Comparison of ENCODE assay signal across 18 cellular contexts in the genomic region with DNA sequence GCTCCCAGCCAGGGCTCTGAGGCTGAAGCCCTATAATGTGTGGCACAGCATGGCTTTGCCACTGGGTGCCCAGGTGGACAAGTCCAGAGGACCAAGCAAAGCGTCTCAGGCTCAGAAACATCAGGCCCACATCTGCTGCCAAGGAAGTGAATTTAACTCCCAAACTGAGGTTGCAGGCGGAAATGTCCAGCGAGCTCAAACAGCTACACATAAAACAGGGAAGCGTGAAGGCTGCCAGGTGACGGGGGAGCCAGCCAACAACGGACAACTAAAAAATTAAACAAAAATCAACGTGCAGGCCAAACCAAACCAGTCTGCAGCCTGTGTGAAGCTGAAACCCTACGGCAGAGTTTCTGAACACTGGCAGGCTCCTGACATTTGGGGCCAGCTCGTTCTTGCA. TPM values are rescaled to one million over a fixed set of nuclear protein-coding genes. Genes with fewer than 3 reads are reported as not detected.
DNase-seq lines count a peak whose midpoint lies in the region; ATAC-seq and TF ChIP-seq lines count a peak whose summit lies in the region.
"Had no signal": no experiment of that assay in that cellular context is flagged by ENCODE, and none has a peak within 500 bp of the region (broad histone marks: within the 10 kb centered on the region; RNA-seq: fewer than 3 reads in every experiment).

No MANE protein-coding gene starts in this region.

- no peak for DNase-seq in activated naive CD4-positive, alpha-beta T cell treated with Interleukin-2 at 50 U/mL for 16 hours
- no peak for DNase-seq in activated T-helper 2 cell treated with anti-CD3 and anti-CD28 coated beads, Interferon-gamma antibody, Interleukin-2, Interleukin-4, amounts not matched to agents 10 μg/mL and 5 μg/mL and 100 μg/mL, durations not matched to agents 14 hours and 24 hours and 36 hours (ENCODE audit: low spot score)
- DNase-seq in transverse colon = no peak
- no peak for DNase-seq in NCI-H146 (lab: John Stamatoyannopoulos, UW)
- DNase-seq: Calu3, Kasumi-1, NCI-H1930, NCI-H510A, WERI-Rb-1 had no signal

- 34% methylated on average over 9 of the region's 9 CpGs for WGBS in liver
- 47% methylated on average over 9 of the region's 9 CpGs; no CpG with 5 or more reads in 1 of the 2 donors for WGBS in transverse colon (ENCODE audit: low coverage in 1 of 2), 2 donors

- TF ChIP-seq RAD21 in liver (IDR thresholded peaks at IDR 0.05) = no peak

- TF ChIP-seq CTCF in liver (IDR thresholded peaks at IDR 0.05; ENCODE audit: low read depth, low read length, missing input control) (no peak), transverse colon (IDR thresholded peaks at IDR 0.05) (no peak)

- in situ Hi-C loops in transverse colon (cut with MboI; ENCODE audit: low pct_ligation_motif_present in 1 of 4, low pct_unique_long_range_greater_than_20kb in 1 of 4, low sequenced_read_pairs in 3 of 4) = no loop called here

- intact Hi-C loops in activated T-helper 2 cell treated with anti-CD3 and anti-CD28 coated beads, Interferon-gamma antibody, Interleukin-2, Interleukin-4, amounts not matched to agents 10 μg/mL and 5 μg/mL and 100 μg/mL, durations not matched to agents 14 hours and 24 hours and 36 hours (cut with micrococcal nuclease) = no loop called here
- intact Hi-C loops in transverse colon (cut with DNase I; ENCODE audit: low total_unique reads) = no loop called here

- no peaks in the 10 kb centered on the region for H3K27me3 Mint-ChIP-seq in activated naive CD4-positive, alpha-beta T cell treated with anti-CD3 and anti-CD28 coated beads, Interleukin-2, amount 50 U/mL, for 24 hours
- no peaks in the 10 kb centered on the region for H3K27me3 Mint-ChIP-seq in activated T-helper 2 cell treated with anti-CD3 and anti-CD28 coated beads, Interferon-gamma antibody, Interleukin-2, Interleukin-4, amounts not matched to agents 10 μg/mL and 5 μg/mL and 100 μg/mL, durations not matched to agents 14 hours and 24 hours and 36 hours (ENCODE audit: low read depth)

- no peaks in the 10 kb centered on the region for H3K9me3 Mint-ChIP-seq in activated naive CD4-positive, alpha-beta T cell treated with anti-CD3 and anti-CD28 coated beads, Interleukin-2, amount 50 U/mL, for 24 hours
- H3K9me3 Mint-ChIP-seq in activated T-helper 2 cell treated with anti-CD3 and anti-CD28 coated beads, Interferon-gamma antibody, Interleukin-2, Interleukin-4, amounts not matched to agents 10 μg/mL and 5 μg/mL and 100 μg/mL, durations not matched to agents 14 hours and 24 hours and 36 hours = no peaks in the 10 kb centered on the region

- H3K36me3 Mint-ChIP-seq in activated naive CD4-positive, alpha-beta T cell treated with anti-CD3 and anti-CD28 coated beads, Interleukin-2, amount 50 U/mL, for 24 hours = no peaks in the 10 kb centered on the region
- peaks cover 42% of the 10 kb centered on the region for H3K36me3 Mint-ChIP-seq in activated T-helper 2 cell treated with anti-CD3 and anti-CD28 coated beads, Interferon-gamma antibody, Interleukin-2, Interleukin-4, amounts not matched to agents 10 μg/mL and 5 μg/mL and 100 μg/mL, durations not matched to agents 14 hours and 24 hours and 36 hours (ENCODE audit: low read depth)

- H3K9ac ChIP-seq in liver (ENCODE audit: low read depth in 1 of 2, low read length in 2 of 2) = no peak overlapping the region

- no peaks in the 10 kb centered on the region for H3K9me3 ChIP-seq in liver (ENCODE audit: control insufficient read depth in 4 of 4, low read length in 3 of 4)
- H3K9me3 ChIP-seq in transverse colon = no peaks in the 10 kb centered on the region
- H3K9me3 ChIP-seq: tibial nerve had no signal

- no peak for TF ChIP-seq EP300 in transverse colon (IDR thresholded peaks at IDR 0.05; ENCODE audit: low read depth)

- H3K27ac ChIP-seq in liver (ENCODE audit: low read depth in 1 of 2, low read length in 2 of 2) = peak overlapping the region; percentile 73 to 80
- H3K27ac ChIP-seq in transverse colon = peak overlapping the region in 3 of 4 donors; percentile 34 to 86 (median 64)
- H3K27ac ChIP-seq: epithelial cell of prostate, hepatocyte, tibial nerve, WERI-Rb-1 had no signal

- peaks cover 13 to 40% (median 33%) of the 10 kb centered on the region in 4 donors for H3K4me1 ChIP-seq in liver (ENCODE audit: control insufficient read depth in 4 of 4, insufficient read depth in 4 of 4, low read length in 3 of 4)
- H3K4me1 ChIP-seq in transverse colon = peaks cover 8 to 61% (median 42%) of the 10 kb centered on the region in 4 donors

- no peak overlapping the region for H3K27ac Mint-ChIP-seq in activated naive CD4-positive, alpha-beta T cell treated with anti-CD3 and anti-CD28 coated beads, Interleukin-2, amount 50 U/mL, for 24 hours
- no peak overlapping the region for H3K27ac Mint-ChIP-seq in activated T-helper 2 cell treated with anti-CD3 and anti-CD28 coated beads, Interferon-gamma antibody, Interleukin-2, Interleukin-4, amounts not matched to agents 10 μg/mL and 5 μg/mL and 100 μg/mL, durations not matched to agents 14 hours and 24 hours and 36 hours

- H3K27me3 ChIP-seq in liver (ENCODE audit: control insufficient read depth in 4 of 4, insufficient read depth in 4 of 4, low read length in 3 of 4) (no peaks in the 10 kb centered on the region), transverse colon (no peaks in the 10 kb centered on the region)
- H3K27me3 ChIP-seq: hepatocyte, tibial nerve had no signal

- no peak for TF ChIP-seq POLR2A in transverse colon (IDR thresholded peaks at IDR 0.05)

- H3K4me3 Mint-ChIP-seq in activated naive CD4-positive, alpha-beta T cell treated with anti-CD3 and anti-CD28 coated beads, Interleukin-2, amount 50 U/mL, for 24 hours = peak overlapping the region; percentile 26
- H3K4me3 Mint-ChIP-seq in activated T-helper 2 cell treated with anti-CD3 and anti-CD28 coated beads, Interferon-gamma antibody, Interleukin-2, Interleukin-4, amounts not matched to agents 10 μg/mL and 5 μg/mL and 100 μg/mL, durations not matched to agents 14 hours and 24 hours and 36 hours (ENCODE audit: low read depth) = peak overlapping the region; percentile 38

- H3K36me3 ChIP-seq in liver (ENCODE audit: control insufficient read depth in 4 of 4, insufficient read depth in 3 of 4, low read depth in 1 of 4, low read length in 3 of 4) (no peaks in the 10 kb centered on the region), transverse colon (no peaks in the 10 kb centered on the region)
- H3K36me3 ChIP-seq: tibial nerve had no signal

- H3K4me3 ChIP-seq in liver (ENCODE audit: low read depth in 1 of 3, low read length in 3 of 3) = no peak overlapping the region
- no peak overlapping the region for H3K4me3 ChIP-seq in transverse colon
- H3K4me3 ChIP-seq: hepatocyte, tibial nerve had no signal

- H3K4me1 Mint-ChIP-seq in activated naive CD4-positive, alpha-beta T cell treated with anti-CD3 and anti-CD28 coated beads, Interleukin-2, amount 50 U/mL, for 24 hours = peaks cover 18% of the 10 kb centered on the region
- peaks cover 33% of the 10 kb centered on the region for H3K4me1 Mint-ChIP-seq in activated T-helper 2 cell treated with anti-CD3 and anti-CD28 coated beads, Interferon-gamma antibody, Interleukin-2, Interleukin-4, amounts not matched to agents 10 μg/mL and 5 μg/mL and 100 μg/mL, durations not matched to agents 14 hours and 24 hours and 36 hours (ENCODE audit: low read depth)

- ATAC-seq in GM21786 (IDR thresholded peaks at IDR 0.05; ENCODE audit: unreplicated experiment) (no peak), GM18868 (IDR thresholded peaks at IDR 0.05; ENCODE audit: unreplicated experiment) (no peak)

TF ChIP-seq in liver, 16 proteins besides CTCF, POLR2A, EP300 and RAD21:
- TF ChIP-seq EGR1 (IDR thresholded peaks at IDR 0.05; ENCODE audit: low read depth in 2 of 2) (no peak), YY1 (IDR thresholded peaks at IDR 0.05) (peak; percentile 8)

RNA-seq across cellular contexts. Expression of a gene that starts 2.5 kb away (rescaled TPM):
- total RNA-seq in activated T-helper 2 cell treated with anti-CD3 and anti-CD28 coated beads, Interferon-gamma antibody, Interleukin-2, Interleukin-4, amounts not matched to agents 10 μg/mL and 5 μg/mL and 100 μg/mL, durations not matched to agents 14 hours and 24 hours and 36 hours = 64.6 and 65.9 TPM in 2 replicates
- total RNA-seq in liver (10 to 100 TPM in 1 of 2 donors, under 1 TPM in 1; 0.84 to 97.6 TPM), transverse colon (10 to 100 TPM in 1 of 4 donors, 1 to 10 TPM in 3; 7.4 to 27.9 (median 9.4) TPM)
- 10 to 100 TPM in 1 of 2 donors, 1 to 10 TPM in 1; 5.9 to 14.2 TPM for polyA plus RNA-seq in liver

RNA-seq across cellular contexts. Expression of a gene that starts 2.9 kb away (rescaled TPM):
- 27.8 TPM in 2 replicates for total RNA-seq in activated T-helper 2 cell treated with anti-CD3 and anti-CD28 coated beads, Interferon-gamma antibody, Interleukin-2, Interleukin-4, amounts not matched to agents 10 μg/mL and 5 μg/mL and 100 μg/mL, durations not matched to agents 14 hours and 24 hours and 36 hours
- total RNA-seq in liver = 100 to 1,000 TPM in 1 of 2 donors, 10 to 100 TPM in 1; 73.4 to 201 TPM
- polyA plus RNA-seq in liver = 100 to 1,000 TPM; 112 to 165 TPM
- total RNA-seq in transverse colon = 10 to 100 TPM; 33.7 to 82.4 (median 60.4) TPM

RNA-seq across cellular contexts. Expression of a gene that starts 15.9 kb away (rescaled TPM):
- total RNA-seq in activated T-helper 2 cell treated with anti-CD3 and anti-CD28 coated beads, Interferon-gamma antibody, Interleukin-2, Interleukin-4, amounts not matched to agents 10 μg/mL and 5 μg/mL and 100 μg/mL, durations not matched to agents 14 hours and 24 hours and 36 hours = 92.5 and 92.9 TPM in 2 replicates
- total RNA-seq in liver (10 to 100 TPM; 27.9 to 33.6 TPM), transverse colon (100 to 1,000 TPM; 102 to 121 (median 106) TPM)
- polyA plus RNA-seq in liver = 10 to 100 TPM; 76.8 to 84.7 TPM

RNA-seq across cellular contexts. Expression of a gene that starts 29.7 kb away (rescaled TPM):
- 48.4 and 48.6 TPM in 2 replicates for total RNA-seq in activated T-helper 2 cell treated with anti-CD3 and anti-CD28 coated beads, Interferon-gamma antibody, Interleukin-2, Interleukin-4, amounts not matched to agents 10 μg/mL and 5 μg/mL and 100 μg/mL, durations not matched to agents 14 hours and 24 hours and 36 hours
- total RNA-seq in liver (10 to 100 TPM in 1 of 2 donors, under 1 TPM in 1; 0.42 to 73.2 TPM), transverse colon (1 to 10 TPM; 1.2 to 7.9 (median 3.6) TPM)
- polyA plus RNA-seq in liver = 1 to 10 TPM; 2.2 to 3.9 TPM

RNA-seq across cellular contexts. Expression of a gene that starts 38.1 kb away (rescaled TPM):
- not detected in 2 replicates for total RNA-seq in activated T-helper 2 cell treated with anti-CD3 and anti-CD28 coated beads, Interferon-gamma antibody, Interleukin-2, Interleukin-4, amounts not matched to agents 10 μg/mL and 5 μg/mL and 100 μg/mL, durations not matched to agents 14 hours and 24 hours and 36 hours
- 10 to 100 TPM in 1 of 2 donors, not detected in 1; 98.3 TPM for total RNA-seq in liver
- polyA plus RNA-seq in liver = not detected
- total RNA-seq in transverse colon = not detected
- total RNA-seq: Calu3, tibial nerve had no signal
- polyA plus RNA-seq: adipose tissue, AG04450 had no signal
